Comparison of ENCODE assay signal across 11 cellular contexts in the genomic region with DNA sequence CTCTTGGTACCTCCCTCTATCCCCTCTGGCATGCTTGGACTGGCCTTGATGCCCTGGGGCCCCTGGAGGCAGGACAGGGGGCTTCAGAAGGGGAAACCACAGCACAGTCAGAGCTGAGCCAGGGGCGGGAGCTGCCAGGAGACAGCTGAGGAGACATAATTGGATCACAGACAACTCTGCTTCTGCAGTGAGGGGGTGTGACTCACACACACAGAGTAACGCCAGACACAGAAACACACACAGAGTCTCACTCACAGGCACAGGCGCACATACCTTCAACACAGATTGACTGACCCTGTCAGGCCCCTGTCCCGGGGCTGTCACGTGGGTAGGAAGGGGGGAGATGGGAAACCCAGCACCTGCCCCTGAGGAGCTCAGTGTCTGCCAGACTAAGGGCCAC. TPM values are rescaled to one million over a fixed set of nuclear protein-coding genes. Genes with fewer than 3 reads are reported as not detected.
DNase-seq lines count a peak whose midpoint lies in the region; ATAC-seq and TF ChIP-seq lines count a peak whose summit lies in the region.
"Had no signal": no experiment of that assay in that cellular context is flagged by ENCODE, and none has a peak within 500 bp of the region (broad histone marks: within the 10 kb centered on the region; RNA-seq: fewer than 3 reads in every experiment).

No MANE protein-coding gene starts in this region.

- H3K4me1 ChIP-seq in heart right ventricle (peaks cover 9 to 46% (median 37%) of the 10 kb centered on the region in 9 donors), skeletal muscle satellite cell (ENCODE audit: control insufficient read depth, insufficient read depth, low read length) (peaks cover 21% of the 10 kb centered on the region)

- intact Hi-C loops in heart right ventricle (cut with DNase I) = loop anchor here in 2 of 10 donors (2.0 to 5.0 kb wide), 2 partner anchors 18 to 36 kb away; no protein-coding TSS in a partner anchor

- peak overlapping the region; percentile 44; the same call in 1 of the 2 replicates for H3K4me3 Mint-ChIP-seq in HFFc6
- no peak overlapping the region for H3K4me3 Mint-ChIP-seq in effector memory CD8-positive, alpha-beta T cell
- H3K4me3 Mint-ChIP-seq: natural killer cell treated with Interleukin-12 subunit alpha and Interleukin-12 subunit beta and Interleukin-15 and Interleukin-18, amount 100 ng/mL, for 72 hours had no signal

- no peaks in the 10 kb centered on the region for H3K36me3 Mint-ChIP-seq in HFFc6 (ENCODE audit: low read depth)
- H3K36me3 Mint-ChIP-seq in effector memory CD8-positive, alpha-beta T cell (ENCODE audit: insufficient read depth) = peaks cover 4% of the 10 kb centered on the region
- H3K36me3 Mint-ChIP-seq: natural killer cell treated with Interleukin-12 subunit alpha and Interleukin-12 subunit beta and Interleukin-15 and Interleukin-18, amount 100 ng/mL, for 72 hours had no signal

- no peak overlapping the region for H3K4me3 ChIP-seq in WERI-Rb-1 (ENCODE audit: low read depth, low read length)
- H3K4me3 ChIP-seq in heart right ventricle = no peak overlapping the region
- no peak overlapping the region for H3K4me3 ChIP-seq in skeletal muscle satellite cell (ENCODE audit: low read length)
- H3K4me3 ChIP-seq: upper lobe of left lung had no signal

- ATAC-seq in heart right ventricle = peak; percentile 62 to 88 (median 82)
- ATAC-seq in activated CD4-positive, CD25-positive, alpha-beta regulatory T cell treated with anti-CD3 and anti-CD28 coated beads, Interleukin-2, amount 50 U/mL, for 24 hours = no peak
- no peak for ATAC-seq in effector memory CD8-positive, alpha-beta T cell (replicated peaks)

- peaks cover 5% of the 10 kb centered on the region; the same call in 1 of the 2 replicates for H3K36me3 ChIP-seq in WERI-Rb-1
- no peaks in the 10 kb centered on the region for H3K36me3 ChIP-seq in heart right ventricle
- no peaks in the 10 kb centered on the region for H3K36me3 ChIP-seq in skeletal muscle satellite cell (ENCODE audit: insufficient read depth, low read length)
- H3K36me3 ChIP-seq: upper lobe of left lung had no signal

- no peak overlapping the region for H3K9ac ChIP-seq in skeletal muscle satellite cell (ENCODE audit: low read depth, low read length)

- TF ChIP-seq CTCF in HFFc6 (IDR thresholded peaks at IDR 0.05) = no peak
- no peak for TF ChIP-seq CTCF in WERI-Rb-1 (IDR thresholded peaks at IDR 0.05; ENCODE audit: low read depth, low read length)
- no peak for TF ChIP-seq CTCF in heart right ventricle (IDR thresholded peaks at IDR 0.05)

- peak overlapping the region; percentile 84 for H3K27ac Mint-ChIP-seq in HFFc6
- no peak overlapping the region for H3K27ac Mint-ChIP-seq in effector memory CD8-positive, alpha-beta T cell

- peak overlapping the region; percentile 12 for H3K4me2 ChIP-seq in skeletal muscle satellite cell (ENCODE audit: low read length)

- H3K27ac ChIP-seq in WERI-Rb-1 (no peak overlapping the region), heart right ventricle (peak overlapping the region in 6 of 10 donors; percentile 40 to 69 (median 50))
- H3K27ac ChIP-seq: upper lobe of left lung had no signal

- H3K27me3 Mint-ChIP-seq in HFFc6 (ENCODE audit: insufficient read depth) = peaks cover 5% of the 10 kb centered on the region
- no peaks in the 10 kb centered on the region for H3K27me3 Mint-ChIP-seq in effector memory CD8-positive, alpha-beta T cell
- H3K27me3 Mint-ChIP-seq: natural killer cell treated with Interleukin-12 subunit alpha and Interleukin-12 subunit beta and Interleukin-15 and Interleukin-18, amount 100 ng/mL, for 72 hours had no signal

- no peaks in the 10 kb centered on the region for H3K9me3 Mint-ChIP-seq in HFFc6
- no peaks in the 10 kb centered on the region for H3K9me3 Mint-ChIP-seq in effector memory CD8-positive, alpha-beta T cell
- H3K9me3 Mint-ChIP-seq: natural killer cell treated with Interleukin-12 subunit alpha and Interleukin-12 subunit beta and Interleukin-15 and Interleukin-18, amount 100 ng/mL, for 72 hours had no signal

- DNase-seq in HFFc6 = peak; percentile 86
- DNase-seq in WERI-Rb-1 = peak; percentile 39
- peak in 1 of 2 donors; percentile 48 for DNase-seq in heart right ventricle
- DNase-seq in LoVo (ENCODE audit: low spot score) = no peak
- DNase-seq in effector memory CD8-positive, alpha-beta T cell = no peak
- no peak for DNase-seq in SKM-1 treated with dmso at 0.1 percent for 144 hours (lab: John Stamatoyannopoulos, UW; ENCODE audit: unreplicated experiment)
- DNase-seq: cerebellar nuclear complex, upper lobe of left lung had no signal

- H3K9me3 ChIP-seq in WERI-Rb-1 (ENCODE audit: severe bottlenecking) (no peaks in the 10 kb centered on the region), heart right ventricle (no peaks in the 10 kb centered on the region), skeletal muscle satellite cell (replicated peaks; ENCODE audit: low read length) (no peaks in the 10 kb centered on the region)
- H3K9me3 ChIP-seq: upper lobe of left lung had no signal

- H3K27me3 ChIP-seq in WERI-Rb-1 (ENCODE audit: insufficient read depth, low read depth, severe bottlenecking) (no peaks in the 10 kb centered on the region), heart right ventricle (no peaks in the 10 kb centered on the region), skeletal muscle satellite cell (ENCODE audit: control insufficient read depth, insufficient read depth, low read length) (no peaks in the 10 kb centered on the region)
- H3K27me3 ChIP-seq: upper lobe of left lung had no signal

- 31 to 46% methylated on average over 5 of the region's 5 CpGs for WGBS in heart right ventricle, 2 donors

- peaks cover 38% of the 10 kb centered on the region for H3K4me1 Mint-ChIP-seq in HFFc6 (ENCODE audit: low read depth)
- H3K4me1 Mint-ChIP-seq in effector memory CD8-positive, alpha-beta T cell (ENCODE audit: low read depth in 2 of 2) = peaks cover 15 to 24% of the 10 kb centered on the region in 2 donors

RNA-seq across cellular contexts. Expression of a gene that starts 20.6 kb away (rescaled TPM):
- 10 to 100 TPM; 10.8 to 16.9 (median 15.8) TPM for total RNA-seq in HFFc6 (2021; fragmentation: NEBNext Ultra II Directional; extraction: Animal tissue kit (Norgen Biotek cat#: 25700))
- total RNA-seq in heart right ventricle = 10 to 100 TPM; 36.1 to 97.9 (median 51.3) TPM
- polyA plus RNA-seq in heart right ventricle = 100 to 1,000 TPM in 1 of 2 donors, 10 to 100 TPM in 1; 40.8 to 291 TPM
- 4.4 and 4.8 TPM in 2 replicates for total RNA-seq in skeletal muscle satellite cell (2012; rRNA removed)

RNA-seq across cellular contexts. Expression of a gene that starts 21.1 kb away (rescaled TPM):
- total RNA-seq in HFFc6 (2021; fragmentation: NEBNext Ultra II Directional; extraction: Animal tissue kit (Norgen Biotek cat#: 25700)) = 10 to 100 TPM; 42.5 to 49.0 (median 46.8) TPM
- 10 to 100 TPM; 30.4 to 68.3 (median 40.8) TPM for total RNA-seq in heart right ventricle
- 10 to 100 TPM; 35.8 to 58.7 TPM for polyA plus RNA-seq in heart right ventricle
- 51.1 and 60.3 TPM in 2 replicates for total RNA-seq in skeletal muscle satellite cell (2012; rRNA removed)

RNA-seq across cellular contexts. Expression of a gene that starts 40.9 kb away (rescaled TPM):
- 1 to 10 TPM; 5.4 to 9.5 (median 7.6) TPM for total RNA-seq in HFFc6 (2021; fragmentation: NEBNext Ultra II Directional; extraction: Animal tissue kit (Norgen Biotek cat#: 25700))
- 10 to 100 TPM in 7 of 10 donors, 1 to 10 TPM in 3; 8.0 to 23.9 (median 12.3) TPM for total RNA-seq in heart right ventricle
- polyA plus RNA-seq in heart right ventricle = 10 to 100 TPM; 10.3 to 66.9 TPM
- 6.6 and 7.9 TPM in 2 replicates for total RNA-seq in skeletal muscle satellite cell (2012; rRNA removed)

Comparison
In these comparisons a context has a peak if more than half of its experiments do, and no peak if none do; other contexts are left out.
1. DNase-seq: peak in HFFc6 (single experiment) and WERI-Rb-1 (single experiment); none in LoVo (single experiment), effector memory CD8-positive, alpha-beta T cell (0 of 3) and SKM-1 treated with dmso at 0.1 percent for 144 hours (single experiment).
2. ATAC-seq: peak in heart right ventricle (8 of 8); none in activated CD4-positive, CD25-positive, alpha-beta regulatory T cell treated with anti-CD3 and anti-CD28 coated beads, Interleukin-2, amount 50 U/mL, for 24 hours (0 of 2) and effector memory CD8-positive, alpha-beta T cell (single experiment).